ENCODE assay signal across 24 cellular contexts in the genomic region with DNA sequence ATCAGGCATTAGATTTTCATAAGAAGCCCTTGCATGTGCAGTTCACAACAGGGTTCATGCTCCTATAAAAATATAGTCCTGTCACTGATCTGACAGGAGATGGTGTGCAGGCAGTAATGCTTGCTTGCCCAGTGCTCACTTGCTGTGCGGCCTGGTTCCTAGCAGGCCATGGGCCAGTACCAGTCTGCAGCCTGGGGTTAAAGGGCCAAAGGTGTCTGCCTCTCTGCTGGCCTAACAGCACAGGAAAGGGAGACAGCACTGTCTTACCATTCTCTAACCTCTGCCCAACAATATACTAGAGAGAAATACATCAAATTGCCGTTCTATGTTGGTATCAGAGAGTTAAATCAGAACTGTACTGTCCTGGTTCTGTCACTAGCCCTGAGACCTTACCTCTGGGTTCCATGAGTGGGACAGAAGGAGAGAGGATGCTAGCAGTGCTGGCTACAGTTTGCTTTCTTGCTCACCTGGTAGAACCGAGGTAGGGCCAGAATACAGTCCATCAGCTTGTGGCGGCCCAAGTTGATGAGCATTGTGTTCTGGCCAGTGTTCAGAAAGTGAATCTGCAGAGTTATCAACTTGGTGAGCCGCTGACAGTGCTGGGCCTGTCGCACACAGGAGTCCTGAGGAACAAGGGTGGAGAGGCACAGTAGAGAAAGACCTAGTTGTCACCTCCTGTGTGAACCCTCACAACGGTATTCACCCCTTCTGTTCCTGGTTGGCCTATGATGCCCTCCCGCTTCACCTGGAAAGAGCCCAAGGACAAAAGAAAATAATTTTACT.
"Had no signal": no experiment of that assay in that cellular context is flagged by ENCODE, and none has a peak within 500 bp of the region (broad histone marks: within the 10 kb centered on the region; RNA-seq: fewer than 3 reads in every experiment).

No MANE protein-coding gene starts in this region.

- DNase-seq: activated CD4-positive, alpha-beta T cell treated with anti-CD3 and anti-CD28 coated beads, Interleukin-2, amount 10 ng/mL, durations not matched to agents 7 days and 5 days; activated gamma-delta T cell treated with Interleukin-2 at 50 U/mL for 16 hours; activated naive CD8-positive, alpha-beta T cell treated with anti-CD3 and anti-CD28 coated beads for 36 hours; amniotic stem cell; central memory CD4-positive, alpha-beta T cell; dorsolateral prefrontal cortex; erythroblast; foreskin melanocyte; glutamatergic neuron; hypothalamus; islet precursor cell; left colon; stimulated activated CD4-positive, alpha-beta T cell treated with anti-CD3 and anti-CD28 coated beads, Interleukin-4, amount 100 ng/mL, for 4 hours; stimulated activated naive CD4-positive, alpha-beta T cell; T1000; thyroid gland had no signal

- H3K27ac Mint-ChIP-seq: activated CD4-positive, alpha-beta T cell treated with anti-CD3 and anti-CD28 coated beads, Interleukin-2, amount 10 ng/mL, durations not matched to agents 7 days and 5 days; activated naive CD8-positive, alpha-beta T cell treated with anti-CD3 and anti-CD28 coated beads for 36 hours; activated T-helper 1 cell treated with anti-CD3 and anti-CD28 coated beads, Interleukin-12 subunit alpha, Interleukin-12 subunit beta, Interleukin-2, Interleukin-4 antibody, amounts not matched to agents 30 ng/mL and 10 ng/mL and 1 ng/mL, durations not matched to agents 14 hours and 24 hours and 36 hours; brain; mesothelial cell of epicardium; nephron had no signal

- H3K27me3 ChIP-seq: dorsolateral prefrontal cortex, thyroid gland had no signal

- H3K9me3 Mint-ChIP-seq: activated T-helper 1 cell treated with anti-CD3 and anti-CD28 coated beads, Interleukin-12 subunit alpha, Interleukin-12 subunit beta, Interleukin-2, Interleukin-4 antibody, amounts not matched to agents 30 ng/mL and 10 ng/mL and 1 ng/mL, durations not matched to agents 14 hours and 24 hours and 36 hours had no signal

- FAIRE-seq: colon had no signal

- H3K9me3 ChIP-seq: thyroid gland had no signal

- H3K4me1 ChIP-seq: thyroid gland had no signal

- ATAC-seq: activated CD4-positive, CD25-positive, alpha-beta regulatory T cell treated with anti-CD3 and anti-CD28 coated beads, Interleukin-2, amount 50 U/mL, for 24 hours; left colon; sciatic nerve had no signal

- H3K4me3 ChIP-seq: dorsolateral prefrontal cortex, lung, thyroid gland had no signal

- H3K27ac ChIP-seq: thyroid gland had no signal
